ENCODE assay signal across 19 cellular contexts in genomic region chr1:221734187-221734586, GRCh38. TPM values are rescaled to one million over a fixed set of nuclear protein-coding genes. Genes with fewer than 3 reads are reported as not detected.
DNase-seq lines count a peak whose midpoint lies in the region; ATAC-seq and TF ChIP-seq lines count a peak whose summit lies in the region.
"Had no signal": no experiment of that assay in that cellular context is flagged by ENCODE, and none has a peak within 500 bp of the region (broad histone marks: within the 10 kb centered on the region; RNA-seq: fewer than 3 reads in every experiment).

No MANE protein-coding gene starts in this region.

- ATAC-seq in HG03342 (IDR thresholded peaks at IDR 0.05; ENCODE audit: unreplicated experiment) (peak; percentile 44), memory B cell (ENCODE audit: low read depth) (no peak), GM21786 (IDR thresholded peaks at IDR 0.05; ENCODE audit: unreplicated experiment) (no peak), HG02970 (IDR thresholded peaks at IDR 0.05; ENCODE audit: low FRiP score, unreplicated experiment) (no peak)
- ATAC-seq: effector memory CD8-positive, alpha-beta T cell; right lobe of liver; WTC11 had no signal

- H4K20me1 ChIP-seq in mammary epithelial cell (ENCODE audit: insufficient read depth, low read length), result no peaks in the 10 kb centered on the region
- H4K20me1 ChIP-seq in neural progenitor cell (ENCODE audit: low read depth), result no peaks in the 10 kb centered on the region

- peaks cover 53 to 59% of the 10 kb centered on the region in 2 donors for H3K36me3 Mint-ChIP-seq in CD14-positive monocyte
- H3K36me3 Mint-ChIP-seq in memory B cell, result peaks cover 11% of the 10 kb centered on the region
- peaks cover 11% of the 10 kb centered on the region for H3K36me3 Mint-ChIP-seq in neural progenitor cell
- H3K36me3 Mint-ChIP-seq: mesothelial cell of epicardium had no signal

- H3K9ac ChIP-seq in mammary epithelial cell (ENCODE audit: insufficient read depth, low read length) (no peak overlapping the region), neural progenitor cell (no peak overlapping the region)
- H3K9ac ChIP-seq: KMS-11 had no signal

- H3K4me3 ChIP-seq in mammary epithelial cell (replicated peaks in 1 of 3; ENCODE audit: insufficient read depth in 1 of 3, low read depth in 2 of 3, low read length in 3 of 3) (no peak overlapping the region), WERI-Rb-1 (ENCODE audit: low read depth, low read length) (no peak overlapping the region), neural progenitor cell (no peak overlapping the region)
- H3K4me3 ChIP-seq: right lobe of liver, suprapubic skin had no signal

- H3K4me3 Mint-ChIP-seq in CD14-positive monocyte, result no peak overlapping the region
- H3K4me3 Mint-ChIP-seq in memory B cell, result no peak overlapping the region
- no peak overlapping the region for H3K4me3 Mint-ChIP-seq in neural progenitor cell
- H3K4me3 Mint-ChIP-seq: activated T-helper 1 cell treated with anti-CD3 and anti-CD28 coated beads, Interleukin-12 subunit alpha, Interleukin-12 subunit beta, Interleukin-2, Interleukin-4 antibody, amounts not matched to agents 30 ng/mL and 10 ng/mL and 1 ng/mL, durations not matched to agents 14 hours and 24 hours and 36 hours; mesothelial cell of epicardium; WTC11 had no signal

- H3F3A ChIP-seq in neural progenitor cell (ENCODE audit: low read depth), result no peaks in the 10 kb centered on the region

- in situ Hi-C loops in mammary epithelial cell (cut with MboI; ENCODE audit: low sequenced_read_pairs in 2 of 2), result loop anchor here in 1 of 2 donors (25.0 kb wide), 1 partner anchor 247 kb away; no protein-coding TSS in a partner anchor

- H3K4me1 ChIP-seq in mammary epithelial cell (ENCODE audit: insufficient read depth, low read length), result peaks cover 64% of the 10 kb centered on the region
- peaks cover 7% of the 10 kb centered on the region for H3K4me1 ChIP-seq in neural progenitor cell

- H3K4me1 Mint-ChIP-seq in CD14-positive monocyte (peaks cover 28% of the 10 kb centered on the region), memory B cell (peaks cover 37% of the 10 kb centered on the region), neural progenitor cell (no peaks in the 10 kb centered on the region)

- H2AFZ ChIP-seq in mammary epithelial cell (ENCODE audit: low read depth, low read length) (no peak overlapping the region), neural progenitor cell (replicated peaks) (no peak overlapping the region)

- no peak for DNase-seq in CD14-positive monocyte (ENCODE audit: low spot score)
- no peak for DNase-seq in mammary epithelial cell
- DNase-seq in memory B cell (ENCODE audit: low spot score in 2 of 2), result no peak
- no peak for DNase-seq in WERI-Rb-1
- DNase-seq in neural progenitor cell (ENCODE audit: low spot score), result no peak
- DNase-seq: effector memory CD8-positive, alpha-beta T cell; hypothalamus; NCI-H1436; nucleus accumbens; right lobe of liver; stimulated activated CD4-positive, alpha-beta T cell treated with anti-CD3 and anti-CD28 coated beads, Interleukin-4, amount 100 ng/mL, for 1 hour had no signal

- H3K36me3 ChIP-seq in mammary epithelial cell (ENCODE audit: insufficient read depth, low read length), result peaks cover 29% of the 10 kb centered on the region
- H3K36me3 ChIP-seq in WERI-Rb-1, result no peaks in the 10 kb centered on the region
- no peaks in the 10 kb centered on the region for H3K36me3 ChIP-seq in neural progenitor cell

- H3K27ac Mint-ChIP-seq in CD14-positive monocyte (peak overlapping the region in 5 of 7 donors; percentile 45 to 65 (median 63)), memory B cell (peak overlapping the region; percentile 17), neural progenitor cell (no peak overlapping the region)
- H3K27ac Mint-ChIP-seq: activated T-helper 1 cell treated with anti-CD3 and anti-CD28 coated beads, Interleukin-12 subunit alpha, Interleukin-12 subunit beta, Interleukin-2, Interleukin-4 antibody, amounts not matched to agents 30 ng/mL and 10 ng/mL and 1 ng/mL, durations not matched to agents 14 hours and 24 hours and 36 hours; mesothelial cell of epicardium; WTC11 had no signal

- CTCF ChIA-PET in mammary epithelial cell (lab: Charles Lee; ENCODE audit: low non-redundant PET), result no interaction called here

- BruUV-seq in mammary epithelial cell (replicated peaks; lab: Mats Ljungman, UMichigan), result no TSS peak

- peaks cover 0 to 4% (median 0%) of the 10 kb centered on the region in 7 donors for H3K9me3 Mint-ChIP-seq in CD14-positive monocyte
- no peaks in the 10 kb centered on the region for H3K9me3 Mint-ChIP-seq in memory B cell
- no peaks in the 10 kb centered on the region for H3K9me3 Mint-ChIP-seq in neural progenitor cell
- H3K9me3 Mint-ChIP-seq: activated T-helper 1 cell treated with anti-CD3 and anti-CD28 coated beads, Interleukin-12 subunit alpha, Interleukin-12 subunit beta, Interleukin-2, Interleukin-4 antibody, amounts not matched to agents 30 ng/mL and 10 ng/mL and 1 ng/mL, durations not matched to agents 14 hours and 24 hours and 36 hours; effector memory CD8-positive, alpha-beta T cell; mesothelial cell of epicardium; WTC11 had no signal

- H3K27me3 ChIP-seq in mammary epithelial cell (ENCODE audit: insufficient read depth, low read length) (no peaks in the 10 kb centered on the region), WERI-Rb-1 (ENCODE audit: insufficient read depth, low read depth, severe bottlenecking) (no peaks in the 10 kb centered on the region), neural progenitor cell (no peaks in the 10 kb centered on the region)
- H3K27me3 ChIP-seq: right lobe of liver, suprapubic skin had no signal

- H3K79me2 ChIP-seq in mammary epithelial cell (ENCODE audit: insufficient read depth, low read length) (peaks cover 98% of the 10 kb centered on the region), neural progenitor cell (ENCODE audit: low read depth) (no peaks in the 10 kb centered on the region)

- no peaks in the 10 kb centered on the region for H3K9me3 ChIP-seq in mammary epithelial cell (replicated peaks; ENCODE audit: insufficient read depth, low read length)
- no peaks in the 10 kb centered on the region for H3K9me3 ChIP-seq in WERI-Rb-1 (ENCODE audit: severe bottlenecking)
- H3K9me3 ChIP-seq in neural progenitor cell (ENCODE audit: low read depth), result no peaks in the 10 kb centered on the region
- H3K9me3 ChIP-seq: right lobe of liver, suprapubic skin had no signal

- H3K27me3 Mint-ChIP-seq in CD14-positive monocyte (ENCODE audit: low read depth in 3 of 3), result no peaks in the 10 kb centered on the region
- no peaks in the 10 kb centered on the region for H3K27me3 Mint-ChIP-seq in memory B cell
- H3K27me3 Mint-ChIP-seq in neural progenitor cell (ENCODE audit: insufficient read depth, low read depth), result no peaks in the 10 kb centered on the region
- H3K27me3 Mint-ChIP-seq: effector memory CD8-positive, alpha-beta T cell had no signal

- peak overlapping the region; percentile 54 for H3K27ac ChIP-seq in mammary epithelial cell (ENCODE audit: insufficient read depth, low read depth, low read length)
- no peak overlapping the region for H3K27ac ChIP-seq in WERI-Rb-1
- H3K27ac ChIP-seq in neural progenitor cell, result no peak overlapping the region
- H3K27ac ChIP-seq: KMS-11, right lobe of liver, suprapubic skin had no signal

- intact Hi-C loops in CD14-positive monocyte (cut with micrococcal nuclease), result no loop called here
- intact Hi-C loops in mammary epithelial cell (cut with micrococcal nuclease), result no loop called here

- H3K4me2 ChIP-seq in mammary epithelial cell (ENCODE audit: insufficient read depth, low read depth, low read length) (peak overlapping the region; percentile 73), neural progenitor cell (no peak overlapping the region)
- H3K4me2 ChIP-seq: KMS-11 had no signal

- dilution Hi-C loops in mammary epithelial cell (cut with HindIII; ENCODE audit: low sequenced_read_pairs), result no loop called here

- TF ChIP-seq CTCF in CD14-positive monocyte (IDR thresholded peaks at IDR 0.05), result no peak
- TF ChIP-seq CTCF in mammary epithelial cell (conservative IDR thresholded peaks at IDR 0.05 in 1 of 2, IDR thresholded peaks at IDR 0.05 in 1 of 2; ENCODE audit: extremely low read depth in 1 of 2, insufficient read depth in 1 of 2, low read depth in 1 of 2, low read length in 2 of 2), result no peak
- TF ChIP-seq CTCF in WERI-Rb-1 (IDR thresholded peaks at IDR 0.05; ENCODE audit: low read depth, low read length), result no peak
- TF ChIP-seq CTCF in neural progenitor cell (IDR thresholded peaks at IDR 0.05), result no peak

RNA-seq across cellular contexts. Expression of gene DUSP10, which starts 7.7 kb away (rescaled TPM):
- polyA plus RNA-seq in CD14-positive monocyte (10 to 100 TPM; 10.4 to 12.7 TPM), mammary epithelial cell (64.8 TPM)
- total RNA-seq in mammary epithelial cell (100 to 1,000 TPM in 1 of 2 donors, 10 to 100 TPM in 1; 35.4 to 118 TPM), neural progenitor cell (ENCODE audit: low replicate concordance) (2.4 and 2.6 TPM in 2 replicates)
- polyA minus RNA-seq in mammary epithelial cell, result 62.0 TPM

Comparison
In these comparisons a context has a peak if more than half of its experiments do, and no peak if none do; other contexts are left out.
1. RNA of gene DUSP10, which starts 7.7 kb away (total RNA-seq): 35.4 to 118 TPM in mammary epithelial cell; 2.4 to 2.6 TPM in neural progenitor cell; every median in the first group is over 10 times any median in the second.